Comparison of ENCODE assay signal across 19 cellular contexts in the genomic region with DNA sequence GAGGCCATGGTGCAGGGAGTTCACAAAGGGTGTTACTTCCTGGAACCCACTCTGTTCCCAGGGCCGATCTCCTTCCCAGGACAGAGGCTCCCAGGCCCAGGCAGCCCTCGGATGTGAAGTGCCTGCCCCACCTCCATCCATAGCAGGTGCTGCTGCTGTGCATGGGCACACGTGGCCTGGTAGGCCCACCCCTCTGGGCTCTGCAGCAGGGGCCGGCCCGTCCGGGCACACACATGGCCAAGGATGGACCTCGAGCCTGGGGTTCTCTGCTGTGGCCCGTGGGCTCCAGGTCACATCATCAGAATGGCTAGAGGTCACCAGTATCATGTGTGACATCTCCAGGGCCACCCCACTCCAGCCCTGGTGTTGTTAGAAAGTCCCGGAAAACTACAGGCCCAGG.
DNase-seq lines count a peak whose midpoint lies in the region; ATAC-seq, FAIRE-seq and TF ChIP-seq lines count a peak whose summit lies in the region.
"Had no signal": no experiment of that assay in that cellular context is flagged by ENCODE, and none has a peak within 500 bp of the region (broad histone marks: within the 10 kb centered on the region; RNA-seq: fewer than 3 reads in every experiment).

No MANE protein-coding gene starts in this region.

- POLR2A ChIA-PET in Caco-2 (lab: Charles Lee) (interaction anchor here (2.3 kb wide), 1 partner anchor 71 kb away, joined by 15 read pairs; a partner anchor contains a TSS), GM12878 (lab: Charles Lee) (interaction anchor here (0.7 kb wide), 1 partner anchor 14 kb away, joined by 7 read pairs; no protein-coding TSS in a partner anchor)

- no peak for TF ChIP-seq POLR2A in GM12878 (IDR thresholded peaks at IDR 0.05; ENCODE audit: low read depth, low read length)
- no peak for TF ChIP-seq POLR2A in spleen (IDR thresholded peaks at IDR 0.05)

- CTCF ChIA-PET in Caco-2 (lab: Charles Lee), result interaction anchor here (0.7 kb wide), 1 partner anchor 31 kb away, joined by 5 read pairs; no protein-coding TSS in a partner anchor
- CTCF ChIA-PET in GM12878 (lab: Yijun Ruan, JAX), result interaction anchor here (1.1 kb wide), 1 partner anchor 74 kb away, joined by 3 read pairs; no protein-coding TSS in a partner anchor

- no peak for DNase-seq in Caco-2
- DNase-seq in GM12878 (ENCODE audit: low read depth, low spot score), result no peak
- DNase-seq in spleen, result peak; percentile 72
- DNase-seq in G401 (ENCODE audit: low spot score), result no peak
- DNase-seq in central memory CD4-positive, alpha-beta T cell, result no peak
- DNase-seq in SK-N-DZ (ENCODE audit: low spot score), result no peak
- DNase-seq: activated CD4-positive, alpha-beta T cell treated with anti-CD3 and anti-CD28 coated beads, Interleukin-2, amount 50 U/mL, for 4 hours; activated T-cell treated with anti-CD3 and anti-CD28 coated beads, Interleukin-2, amount 50 U/mL, for 24 hours; CD8-positive, alpha-beta T cell; hypothalamus; kidney glomerular epithelial cell; NCI-H1436 treated with DMSO at 0.1 percent for 48 hours; occipital lobe had no signal

- H3K27ac Mint-ChIP-seq in Caco-2 (ENCODE audit: unreplicated experiment), result peak overlapping the region; percentile 34
- H3K27ac Mint-ChIP-seq: activated naive CD8-positive, alpha-beta T cell; activated T-cell treated with anti-CD3 and anti-CD28 coated beads, Interleukin-2, amount 50 U/mL, for 24 hours; CD8-positive, alpha-beta T cell had no signal

- BruUV-seq in Caco-2 (replicated peaks; lab: Mats Ljungman, UMichigan), result no TSS peak
- BruUV-seq in GM12878 (replicated peaks; lab: Mats Ljungman, UMichigan), result no TSS peak

- H3K27ac ChIP-seq in GM12878 (ENCODE audit: control insufficient read depth, insufficient read depth), result no peak overlapping the region
- H3K27ac ChIP-seq in layer of hippocampus (ENCODE audit: low read depth, low read length), result peak overlapping the region; percentile 99
- peak overlapping the region in 3 of 8 donors; percentile 74 to 83 (median 82) for H3K27ac ChIP-seq in spleen

- H3K27me3 ChIP-seq in Caco-2 (replicated peaks; ENCODE audit: control insufficient read depth, insufficient read depth, low read length), result no peaks in the 10 kb centered on the region
- no peaks in the 10 kb centered on the region for H3K27me3 ChIP-seq in GM12878 (replicated peaks in 1 of 2; ENCODE audit: control insufficient read depth in 2 of 2, insufficient read depth in 2 of 2, low read length in 1 of 2)
- H3K27me3 ChIP-seq in layer of hippocampus (ENCODE audit: control insufficient read depth, insufficient read depth, low read length), result no peaks in the 10 kb centered on the region
- no peaks in the 10 kb centered on the region for H3K27me3 ChIP-seq in spleen (replicated peaks in 1 of 7)
- H3K27me3 ChIP-seq: vagina had no signal

- no peaks in the 10 kb centered on the region for H3K36me3 ChIP-seq in Caco-2 (ENCODE audit: control insufficient read depth, insufficient read depth, low read length)
- H3K36me3 ChIP-seq in GM12878 (ENCODE audit: control insufficient read depth in 2 of 2, insufficient read depth in 2 of 2, low read length in 1 of 2), result no peaks in the 10 kb centered on the region; a peak in 1 of 4 replicates
- H3K36me3 ChIP-seq in spleen, result no peaks in the 10 kb centered on the region
- H3K36me3 ChIP-seq: vagina had no signal

- RAD21 ChIA-PET in GM12878 (lab: Charles Lee; ENCODE audit: unreplicated experiment), result no interaction called here

- H3K36me3 Mint-ChIP-seq in Caco-2 (ENCODE audit: insufficient read depth, unreplicated experiment), result peaks cover 12% of the 10 kb centered on the region
- H3K36me3 Mint-ChIP-seq: activated naive CD8-positive, alpha-beta T cell; CD8-positive, alpha-beta T cell had no signal

- ATAC-seq in GM12878, result no peak
- no peak for ATAC-seq in HG03460 (IDR thresholded peaks at IDR 0.05; ENCODE audit: unreplicated experiment)
- ATAC-seq: CD8-positive, alpha-beta T cell had no signal

- H3K9me3 ChIP-seq in Caco-2 (no peaks in the 10 kb centered on the region), GM12878 (replicated peaks; ENCODE audit: control insufficient read depth, insufficient read depth, low read length) (no peaks in the 10 kb centered on the region; the same call in 2 of the 3 replicates), spleen (no peaks in the 10 kb centered on the region)
- H3K9me3 ChIP-seq: vagina had no signal

- H3K4me1 ChIP-seq in Caco-2 (peaks cover 29% of the 10 kb centered on the region), GM12878 (ENCODE audit: control insufficient read depth, insufficient read depth, low read length) (peaks cover 33% of the 10 kb centered on the region), spleen (peaks cover 35 to 90% (median 70%) of the 10 kb centered on the region in 6 donors)

- no peak for TF ChIP-seq EP300 in GM12878 (IDR thresholded peaks at IDR 0.05; ENCODE audit: borderline replicate concordance in 1 of 2, control insufficient read depth in 1 of 2, low read depth in 2 of 2, low read length in 2 of 2)

- no peak for TF ChIP-seq CTCF in Caco-2 (IDR thresholded peaks at IDR 0.05; ENCODE audit: insufficient read depth in 1 of 2, low read depth in 1 of 2, low read length in 1 of 2, severe bottlenecking in 1 of 2, unreplicated experiment in 1 of 2)
- no peak for TF ChIP-seq CTCF in GM12878 (IDR thresholded peaks at IDR 0.05 in 2 of 3, conservative IDR thresholded peaks at IDR 0.05 in 1 of 3; ENCODE audit: control insufficient read depth in 2 of 3, extremely low read depth in 1 of 3, insufficient read depth in 1 of 3, low read depth in 3 of 3, low read length in 3 of 3)
- no peak for TF ChIP-seq CTCF in spleen (IDR thresholded peaks at IDR 0.05 in 8 of 11, conservative IDR thresholded peaks at IDR 0.05 in 3 of 11)

- H3K4me2 ChIP-seq in GM12878 (ENCODE audit: control insufficient read depth, insufficient read depth), result no peak overlapping the region
- H3K4me2 ChIP-seq: smooth muscle cell had no signal

- H3K27me3 Mint-ChIP-seq in Caco-2 (ENCODE audit: insufficient read depth, unreplicated experiment), result no peaks in the 10 kb centered on the region
- H3K27me3 Mint-ChIP-seq: activated naive CD8-positive, alpha-beta T cell; activated T-cell treated with anti-CD3 and anti-CD28 coated beads, Interleukin-2, amount 50 U/mL, for 24 hours had no signal

- SMC1A ChIA-PET in GM12878 (lab: Charles Lee; ENCODE audit: uncharacterized antibody, unreplicated experiment), result no interaction called here

- 94% methylated on average over 9 of the region's 9 CpGs for WGBS in GM12878 (ENCODE audit: insufficient coverage, insufficient replicate concordance, low lambda C conversion rate, missing lambda C conversion rate)
- 79 to 92% (median 91%) methylated on average over 7 to 9 of the region's 9 CpGs for WGBS in spleen, 5 donors

- no peak for TF ChIP-seq RAD21 in GM12878 (IDR thresholded peaks at IDR 0.05; ENCODE audit: insufficient read depth, low read depth, low read length)

- H3K4me3 ChIP-seq in Caco-2 (ENCODE audit: low read depth, low read length) (no peak overlapping the region), GM12878 (no peak overlapping the region), spleen (no peak overlapping the region)
- H3K4me3 ChIP-seq: smooth muscle cell, vagina had no signal

- H3K4me1 Mint-ChIP-seq in Caco-2 (ENCODE audit: low read depth, unreplicated experiment), result peaks cover 19% of the 10 kb centered on the region

- no peak overlapping the region for H3K4me3 Mint-ChIP-seq in Caco-2 (ENCODE audit: unreplicated experiment)
- H3K4me3 Mint-ChIP-seq: activated naive CD8-positive, alpha-beta T cell; activated T-cell treated with anti-CD3 and anti-CD28 coated beads, Interleukin-2, amount 50 U/mL, for 24 hours; CD8-positive, alpha-beta T cell had no signal

- intact Hi-C loops in Caco-2 (cut with micrococcal nuclease; ENCODE audit: unreplicated experiment) (loop anchor here (10.0 kb wide), 1 partner anchor 1253 kb away; no protein-coding TSS in a partner anchor), GM12878 (cut with micrococcal nuclease; ENCODE audit: unreplicated experiment) (no loop called here), spleen (cut with DNase I; ENCODE audit: low total_unique reads) (no loop called here)

- no peak for FAIRE-seq in GM12878 (lab: Jason Lieb, UNC)
- FAIRE-seq: bronchial epithelial cell had no signal

- H4K20me1 ChIP-seq in GM12878 (ENCODE audit: control insufficient read depth, insufficient read depth), result no peaks in the 10 kb centered on the region

- no peak overlapping the region for H3K9ac ChIP-seq in GM12878 (ENCODE audit: control insufficient read depth, insufficient read depth, low read length)

- H3K9me3 Mint-ChIP-seq in Caco-2 (ENCODE audit: unreplicated experiment), result no peaks in the 10 kb centered on the region
- H3K9me3 Mint-ChIP-seq: activated T-cell treated with anti-CD3 and anti-CD28 coated beads, Interleukin-2, amount 50 U/mL, for 24 hours; CD8-positive, alpha-beta T cell had no signal

- H2AFZ ChIP-seq in GM12878 (ENCODE audit: control insufficient read depth, low read depth, low read length), result no peak overlapping the region

- no peaks in the 10 kb centered on the region; the same call in 1 of the 2 replicates for H3K79me2 ChIP-seq in GM12878 (ENCODE audit: control insufficient read depth, insufficient read depth, low read length)

- in situ Hi-C loops in GM12878 (cut with MboI) (no loop called here), G401 (cut with HindIII; ENCODE audit: low sequenced_read_pairs) (no loop called here)

TF ChIP-seq in GM12878, 131 proteins besides CTCF, POLR2A, EP300 and RAD21:
- TF ChIP-seq EED (IDR thresholded peaks at IDR 0.05; ENCODE audit: low read depth) (0 out of 2 replicates have a peak, but pooled peaks have one; percentile 19), GABPA (IDR thresholded peaks at IDR 0.05; ENCODE audit: low read depth) (no peak)
